Comparison of ENCODE assay signal across 8 cellular contexts in genomic region chr11:113305440-113306336, GRCh38. TPM values are rescaled to one million over a fixed set of nuclear protein-coding genes. Genes with fewer than 3 reads are reported as not detected.
DNase-seq lines count a peak whose midpoint lies in the region; ATAC-seq lines count a peak whose summit lies in the region.

No MANE protein-coding gene starts in this region.

- POLR2A ChIA-PET in activated CD4-positive, alpha-beta memory T cell treated with anti-CD3 and anti-CD28 coated beads, Interleukin-2, amount 10 ng/mL, durations not matched to agents 7 days and 5 days (lab: Charles Lee), result no interaction called here

- H3K9me3 Mint-ChIP-seq in activated CD4-positive, alpha-beta memory T cell treated with anti-CD3 and anti-CD28 coated beads, Interleukin-2, amount 10 ng/mL, durations not matched to agents 7 days and 5 days, result no peaks in the 10 kb centered on the region

- no peak overlapping the region for H3K27ac Mint-ChIP-seq in activated CD4-positive, alpha-beta memory T cell treated with anti-CD3 and anti-CD28 coated beads, Interleukin-2, amount 10 ng/mL, durations not matched to agents 7 days and 5 days

- no peaks in the 10 kb centered on the region for H3K4me1 Mint-ChIP-seq in activated CD4-positive, alpha-beta memory T cell treated with anti-CD3 and anti-CD28 coated beads, Interleukin-2, amount 10 ng/mL, durations not matched to agents 7 days and 5 days

- no peak overlapping the region for H3K4me3 Mint-ChIP-seq in activated CD4-positive, alpha-beta memory T cell treated with anti-CD3 and anti-CD28 coated beads, Interleukin-2, amount 10 ng/mL, durations not matched to agents 7 days and 5 days

- DNase-seq in NCI-H82 (lab: John Stamatoyannopoulos, UW) (peak; percentile 84), NCI-H82 treated with DMSO at 0.1 percent for 48 hours (lab: John Stamatoyannopoulos, UW; ENCODE audit: unreplicated experiment) (no peak), NCI-H510A (lab: John Stamatoyannopoulos, UW) (peak; percentile 42), midbrain (lab: John Stamatoyannopoulos, UW) (peak; percentile 84)
- peak; percentile 78 for DNase-seq in activated CD4-positive, alpha-beta memory T cell treated with anti-CD3 and anti-CD28 coated beads, Interleukin-2, amount 10 ng/mL, durations not matched to agents 7 days and 5 days
- peak; percentile 40 for DNase-seq in effector CD8-positive, alpha-beta T cell (lab: John Stamatoyannopoulos, UW)
- peak; percentile 51 for DNase-seq in stimulated activated CD8-positive, alpha-beta memory T cell treated with anti-CD3 and anti-CD28 coated beads, Interleukin-4, amount 100 ng/mL, for 24 hours (ENCODE audit: low read depth)

- ATAC-seq in HG03025 (IDR thresholded peaks at IDR 0.05; ENCODE audit: low FRiP score, unreplicated experiment), result peak; percentile 61

- H3K27me3 Mint-ChIP-seq in activated CD4-positive, alpha-beta memory T cell treated with anti-CD3 and anti-CD28 coated beads, Interleukin-2, amount 10 ng/mL, durations not matched to agents 7 days and 5 days, result peaks cover 10% of the 10 kb centered on the region

- CTCF ChIA-PET in activated CD4-positive, alpha-beta memory T cell treated with anti-CD3 and anti-CD28 coated beads, Interleukin-2, amount 10 ng/mL, durations not matched to agents 7 days and 5 days (lab: Charles Lee), result interaction anchor here (0.6 to 1.9 kb wide), 6 partner anchors 227 to 493 kb away, joined by 3 to 12 read pairs (median 4); partner anchors contain the start of gene ZW10

- H3K36me3 Mint-ChIP-seq in activated CD4-positive, alpha-beta memory T cell treated with anti-CD3 and anti-CD28 coated beads, Interleukin-2, amount 10 ng/mL, durations not matched to agents 7 days and 5 days (ENCODE audit: low read depth), result no peaks in the 10 kb centered on the region

RNA-seq across cellular contexts. Expression of gene TTC12, which starts 8.7 kb away (rescaled TPM):
- 10 to 100 TPM; 11.9 to 13.5 TPM for total RNA-seq in activated CD4-positive, alpha-beta memory T cell treated with anti-CD3 and anti-CD28 coated beads, Interleukin-2, amount 10 ng/mL, durations not matched to agents 7 days and 5 days
